12 cellular contexts compared by ENCODE assay signal in the genomic region with DNA sequence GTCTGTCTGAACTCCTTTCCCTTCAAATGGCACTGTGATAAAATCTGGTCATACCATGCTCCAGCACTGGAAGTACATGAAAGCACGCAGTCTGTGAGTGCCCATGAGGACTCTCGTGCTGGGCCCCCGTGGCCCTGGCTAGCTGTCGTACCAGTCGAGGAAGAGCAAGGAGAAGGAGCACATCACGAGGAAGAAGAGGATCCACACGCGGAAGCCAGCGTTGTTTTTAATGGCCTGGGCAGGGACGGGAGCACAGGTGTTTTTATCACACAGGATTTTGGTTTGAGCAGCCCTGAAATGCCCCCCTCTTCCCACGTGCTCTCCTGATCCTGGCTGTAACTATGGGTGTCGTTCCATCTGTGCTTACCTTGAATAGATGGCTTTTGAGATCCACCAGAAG.
"Had no signal": no experiment of that assay in that cellular context is flagged by ENCODE, and none has a peak within 500 bp of the region (broad histone marks: within the 10 kb centered on the region; RNA-seq: fewer than 3 reads in every experiment).

No MANE protein-coding gene starts in this region.

- H3K27ac Mint-ChIP-seq: nephron progenitor cell had no signal

- H3K9me3 Mint-ChIP-seq: nephron progenitor cell had no signal

- ATAC-seq: activated CD4-positive, CD25-positive, alpha-beta regulatory T cell treated with anti-CD3 and anti-CD28 coated beads, Interleukin-2, amount 50 U/mL, for 24 hours; right cardiac atrium had no signal

- H3K4me3 Mint-ChIP-seq: nephron progenitor cell had no signal

- DNase-seq: activated CD4-positive, alpha-beta T cell treated with anti-CD3 and anti-CD28 coated beads, Interleukin-2, amount 50 U/mL, for 1 hour; activated T-cell treated with anti-CD3 and anti-CD28 coated beads, Interleukin-2, amount 50 U/mL, for 48 hours; esophagus squamous epithelium; hippocampal formation; mesendoderm; nephron progenitor cell; right cardiac atrium; stimulated activated CD4-positive, alpha-beta T cell treated with anti-CD3 and anti-CD28 coated beads, Interleukin-15, amount 100 ng/mL, for 24 hours; stimulated activated CD4-positive, alpha-beta T cell treated with anti-CD3 and anti-CD28 coated beads, Interleukin-4, amount 100 ng/mL, for 1 hour; stimulated activated naive CD4-positive, alpha-beta T cell; substantia nigra had no signal
